22 cellular contexts compared by ENCODE assay signal in genomic region chrX:150167482-150168324, GRCh38.
"Had no signal": no experiment of that assay in that cellular context is flagged by ENCODE, and none has a peak within 500 bp of the region (broad histone marks: within the 10 kb centered on the region; RNA-seq: fewer than 3 reads in every experiment).

No MANE protein-coding gene starts in this region.

- H3K4me3 ChIP-seq: colonic mucosa, lung, neural progenitor cell, pancreas, tibial nerve, upper lobe of right lung had no signal

- H3K4me1 Mint-ChIP-seq: endodermal cell, neural progenitor cell had no signal

- H3K27ac ChIP-seq: colonic mucosa, neural progenitor cell, pancreas, tibial nerve, upper lobe of right lung had no signal

- FAIRE-seq: frontal cortex, keratinocyte, pancreas, small intestine had no signal

- H3K27me3 Mint-ChIP-seq: progenitor cell of endocrine pancreas had no signal

- H3K4me1 ChIP-seq: colonic mucosa, neural progenitor cell, pancreas, tibial nerve, upper lobe of right lung had no signal

- H2AFZ ChIP-seq: neural progenitor cell had no signal

- H3K27me3 ChIP-seq: colonic mucosa, neural progenitor cell, pancreas, tibial nerve, upper lobe of right lung had no signal

- H3K9ac ChIP-seq: neural progenitor cell had no signal

- H3K27ac Mint-ChIP-seq: endodermal cell; natural killer cell treated with Interleukin-12 subunit alpha and Interleukin-12 subunit beta and Interleukin-15 and Interleukin-18, amount 100 ng/mL, for 72 hours; neural progenitor cell; progenitor cell of endocrine pancreas had no signal

- H3K9me3 Mint-ChIP-seq: natural killer cell treated with Interleukin-12 subunit alpha and Interleukin-12 subunit beta and Interleukin-15 and Interleukin-18, amount 100 ng/mL, for 72 hours had no signal

- H3K9me3 ChIP-seq: colonic mucosa, pancreas, tibial nerve, upper lobe of right lung had no signal

- H3K4me2 ChIP-seq: neural progenitor cell had no signal

- H3K4me3 Mint-ChIP-seq: endodermal cell; natural killer cell treated with Interleukin-12 subunit alpha and Interleukin-12 subunit beta and Interleukin-15 and Interleukin-18, amount 100 ng/mL, for 72 hours; neural progenitor cell had no signal

- DNase-seq: colonic mucosa; effector CD4-positive, alpha-beta T cell; endodermal cell; glutamatergic neuron; left colon; left ventricle myocardium superior; mesenchymal stem cell; midbrain; nucleus accumbens; pancreas; right cardiac atrium; small intestine; stimulated activated CD4-positive, alpha-beta T cell treated with anti-CD3 and anti-CD28 coated beads, Interleukin-12 subunit alpha, Interleukin-12 subunit beta, amount 100 ng/mL, for 4 hours; stimulated activated naive CD8-positive, alpha-beta T cell treated with anti-CD3 and anti-CD28 coated beads, Interleukin-15, Interleukin-2, amounts not matched to agents 100 U/mL and 50 U/mL, for 24 hours; upper lobe of right lung had no signal

- ATAC-seq: left colon; left ventricle myocardium superior; natural killer cell treated with Interleukin-12 subunit alpha and Interleukin-12 subunit beta and Interleukin-15 and Interleukin-18, amount 100 ng/mL, for 72 hours; pancreas; right cardiac atrium; stimulated activated naive CD8-positive, alpha-beta T cell treated with anti-CD3 and anti-CD28 coated beads, Interleukin-15, Interleukin-2, amounts not matched to agents 100 U/mL and 50 U/mL, for 24 hours; upper lobe of right lung had no signal

- H3K36me3 ChIP-seq: colonic mucosa, neural progenitor cell, pancreas, tibial nerve, upper lobe of right lung had no signal

- H3K36me3 Mint-ChIP-seq: natural killer cell treated with Interleukin-12 subunit alpha and Interleukin-12 subunit beta and Interleukin-15 and Interleukin-18, amount 100 ng/mL, for 72 hours; neural progenitor cell had no signal
